ENCODE assay signal across 8 cellular contexts in the genomic region with DNA sequence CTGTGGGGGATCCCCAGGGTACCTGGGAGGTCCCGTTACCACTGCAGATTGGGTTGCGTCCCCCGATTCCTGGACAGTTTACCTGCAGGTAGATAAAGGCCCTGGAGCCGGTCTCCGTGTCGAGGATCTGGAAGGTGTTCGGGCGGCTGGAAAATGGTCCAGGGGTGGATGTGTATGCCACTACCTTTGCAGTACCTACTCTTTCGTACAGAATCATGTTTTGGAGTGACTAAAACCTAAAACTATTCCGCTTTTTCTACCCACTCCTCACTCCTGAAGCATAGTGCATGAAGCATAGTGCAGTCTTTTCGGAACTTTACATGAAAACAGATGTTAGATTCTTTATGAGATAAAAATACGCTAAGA. TPM values are rescaled to one million over a fixed set of nuclear protein-coding genes. Genes with fewer than 3 reads are reported as not detected.
DNase-seq lines count a peak whose midpoint lies in the region; ATAC-seq lines count a peak whose summit lies in the region.

No MANE protein-coding gene starts in this region.

- no peak for DNase-seq in CD4-positive, alpha-beta memory T cell
- DNase-seq in caudate nucleus (lab: John Stamatoyannopoulos, UW) (peak in 4 of 61 donors; percentile 42 to 76 (median 50)), mesenchymal stem cell (no peak), aorta (no peak), COLO829 (ENCODE audit: low spot score) (no peak)
- no peak for DNase-seq in stimulated activated CD4-positive, alpha-beta T cell treated with anti-CD3 and anti-CD28 coated beads, Interleukin-15, amount 100 ng/mL, for 24 hours

- peak overlapping the region; percentile 54 for H4K91ac ChIP-seq in mesenchymal stem cell (ENCODE audit: low read length)

- H3K4me3 ChIP-seq in CD4-positive, alpha-beta memory T cell (ENCODE audit: low read length in 2 of 2), result peak overlapping the region; percentile 87 to 99
- H3K4me3 ChIP-seq in HUES6 (ENCODE audit: low read depth, low read length) (peak overlapping the region; percentile 96), mesenchymal stem cell (ENCODE audit: insufficient read depth in 1 of 2, low read depth in 1 of 2, low read length in 2 of 2) (peak overlapping the region; percentile 85 to 92), aorta (ENCODE audit: low read length in 2 of 2) (peak overlapping the region; percentile 82 to 83)

- H3K27me3 Mint-ChIP-seq in CD4-positive, alpha-beta memory T cell, result no peaks in the 10 kb centered on the region

- WGBS in mesenchymal stem cell, result 0% methylated on average over 3 of the region's 12 CpGs
- 0 to 1% methylated on average over 12 of the region's 12 CpGs for WGBS in aorta, 2 donors

- peaks cover 0 to 24% of the 10 kb centered on the region in 2 donors for H3K36me3 Mint-ChIP-seq in CD4-positive, alpha-beta memory T cell

- H3K4me2 ChIP-seq in mesenchymal stem cell (ENCODE audit: low read length, poor library complexity, severe bottlenecking), result peak overlapping the region; percentile 56

- intact Hi-C loops in CD4-positive, alpha-beta memory T cell (cut with micrococcal nuclease), result loop anchor here (1.0 to 10.0 kb wide), 6 partner anchors 139 to 1207 kb away; a partner anchor contains a TSS
- intact Hi-C loops in aorta (cut with DNase I), result no loop called here

- H2BK5ac ChIP-seq in mesenchymal stem cell (ENCODE audit: low read depth, low read length, poor library complexity, severe bottlenecking), result peak overlapping the region; percentile 84

- no peak overlapping the region for H2BK15ac ChIP-seq in mesenchymal stem cell (ENCODE audit: low read depth, poor library complexity, severe bottlenecking)

- no peaks in the 10 kb centered on the region for H3K27me3 ChIP-seq in CD4-positive, alpha-beta memory T cell (ENCODE audit: insufficient read depth, low read length)
- H3K27me3 ChIP-seq in HUES6 (ENCODE audit: control insufficient read depth, insufficient read depth, low read length) (no peaks in the 10 kb centered on the region), mesenchymal stem cell (ENCODE audit: control insufficient read depth in 1 of 2, insufficient read depth in 1 of 2, low read length in 2 of 2) (no peaks in the 10 kb centered on the region), aorta (ENCODE audit: control insufficient read depth in 1 of 2, insufficient read depth in 2 of 2, low read length in 1 of 2) (no peaks in the 10 kb centered on the region)

- no peak overlapping the region for H2BK120ac ChIP-seq in mesenchymal stem cell (ENCODE audit: low read depth, low read length)

- peak overlapping the region in 1 of 2 experiments; percentile 33 for H3K4ac ChIP-seq in mesenchymal stem cell (ENCODE audit: low read depth in 1 of 2, low read length in 2 of 2)

- H3K4me3 Mint-ChIP-seq in CD4-positive, alpha-beta memory T cell, result peak overlapping the region in 6 of 8 donors; percentile 98 to 100 (median 100)

- ATAC-seq in aorta (ENCODE audit: low FRiP score) (no peak), GM19324 (IDR thresholded peaks at IDR 0.05; ENCODE audit: low FRiP score, unreplicated experiment) (no peak)

- H3K4me1 Mint-ChIP-seq in CD4-positive, alpha-beta memory T cell, result peaks cover 0 to 23% (median 17%) of the 10 kb centered on the region in 4 donors

- H2AFZ ChIP-seq in mesenchymal stem cell (ENCODE audit: low read depth, low read length), result peak overlapping the region; percentile 78

- H3K9ac ChIP-seq in HUES6 (ENCODE audit: low read length) (peak overlapping the region; percentile 89), mesenchymal stem cell (ENCODE audit: low read length) (peak overlapping the region; percentile 99)

- H3K14ac ChIP-seq in mesenchymal stem cell (ENCODE audit: low read length in 2 of 2), result no peak overlapping the region

- H3K9me3 Mint-ChIP-seq in CD4-positive, alpha-beta memory T cell, result peaks cover 0 to 3% (median 0%) of the 10 kb centered on the region in 8 donors

- H3K4me1 ChIP-seq in CD4-positive, alpha-beta memory T cell (ENCODE audit: insufficient read depth, low read length), result peaks cover 55% of the 10 kb centered on the region
- H3K4me1 ChIP-seq in HUES6 (ENCODE audit: control insufficient read depth, insufficient read depth, low read length) (peaks cover 10% of the 10 kb centered on the region), mesenchymal stem cell (ENCODE audit: control insufficient read depth, insufficient read depth, low read depth, low read length) (peaks cover 4% of the 10 kb centered on the region), aorta (ENCODE audit: control insufficient read depth in 1 of 2, insufficient read depth in 2 of 2, low read length in 2 of 2) (peaks cover 2 to 10% of the 10 kb centered on the region in 2 donors)

- peak overlapping the region; percentile 89 for H4K8ac ChIP-seq in mesenchymal stem cell (ENCODE audit: low read length)

- H3K18ac ChIP-seq in mesenchymal stem cell (ENCODE audit: low read depth in 1 of 2, low read length in 2 of 2), result peak overlapping the region; percentile 72 to 82

- H3K27ac ChIP-seq in CD4-positive, alpha-beta memory T cell (ENCODE audit: low read depth, low read length), result peak overlapping the region; percentile 89
- peak overlapping the region; percentile 67; the same call in 1 of the 2 replicates for H3K27ac ChIP-seq in HUES6 (ENCODE audit: low read depth, low read length)
- peak overlapping the region; percentile 92 for H3K27ac ChIP-seq in caudate nucleus (ENCODE audit: low read depth, low read length)
- H3K27ac ChIP-seq in mesenchymal stem cell (ENCODE audit: low read length, poor library complexity, severe bottlenecking), result peak overlapping the region; percentile 58
- H3K27ac ChIP-seq in aorta (ENCODE audit: low read depth in 1 of 2, low read length in 2 of 2), result peak overlapping the region in 1 of 2 donors; percentile 70

- H3K9me3 ChIP-seq in CD4-positive, alpha-beta memory T cell (ENCODE audit: control insufficient read depth in 1 of 2, low read length in 2 of 2), result no peaks in the 10 kb centered on the region
- no peaks in the 10 kb centered on the region for H3K9me3 ChIP-seq in HUES6 (ENCODE audit: control insufficient read depth, insufficient read depth, low read depth, low read length)
- H3K9me3 ChIP-seq in mesenchymal stem cell (ENCODE audit: control insufficient read depth, low read length), result no peaks in the 10 kb centered on the region
- H3K9me3 ChIP-seq in aorta (ENCODE audit: control insufficient read depth, low read length), result no peaks in the 10 kb centered on the region

- no peaks in the 10 kb centered on the region for H3K36me3 ChIP-seq in CD4-positive, alpha-beta memory T cell (ENCODE audit: insufficient read depth, low read length)
- peaks cover 20% of the 10 kb centered on the region for H3K36me3 ChIP-seq in HUES6 (ENCODE audit: control insufficient read depth, insufficient read depth, low read length)
- peaks cover 0 to 25% of the 10 kb centered on the region in 2 experiments for H3K36me3 ChIP-seq in mesenchymal stem cell (ENCODE audit: control insufficient read depth in 1 of 2, insufficient read depth in 2 of 2, low read depth in 1 of 2, low read length in 2 of 2)
- H3K36me3 ChIP-seq in aorta (ENCODE audit: control insufficient read depth in 1 of 2, insufficient read depth in 2 of 2, low read length in 1 of 2), result no peaks in the 10 kb centered on the region

- no peak overlapping the region for H2AK5ac ChIP-seq in mesenchymal stem cell (ENCODE audit: low read length, severe bottlenecking)

- H2BK12ac ChIP-seq in mesenchymal stem cell (ENCODE audit: low read length in 2 of 2), result no peak overlapping the region

- no peak overlapping the region for H3K23ac ChIP-seq in mesenchymal stem cell (ENCODE audit: low read length in 2 of 2)

- POLR2A ChIA-PET in CD4-positive, alpha-beta memory T cell (lab: Charles Lee; ENCODE audit: partially characterized antibody), result interaction anchor here (0.7 to 2.2 kb wide), 6 partner anchors 15 to 357 kb away, joined by 3 to 22 read pairs (median 5); a partner anchor contains a TSS

- peaks cover 6% of the 10 kb centered on the region for H3K79me1 ChIP-seq in mesenchymal stem cell (replicated peaks; ENCODE audit: low read length, poor library complexity, severe bottlenecking)

- CTCF ChIA-PET in CD4-positive, alpha-beta memory T cell (lab: Charles Lee; ENCODE audit: partially characterized antibody), result interaction anchor here (1.2 kb wide), 1 partner anchor 219 kb away, joined by 4 read pairs; no protein-coding TSS in a partner anchor

- peak overlapping the region; percentile 97 to 100 (median 100) for H3K27ac Mint-ChIP-seq in CD4-positive, alpha-beta memory T cell

RNA-seq across cellular contexts. Expression of a gene that starts 0.4 kb away (rescaled TPM):
- total RNA-seq in CD4-positive, alpha-beta memory T cell, result 10 to 100 TPM; 60.8 to 61.4 TPM
- 10 to 100 TPM; 12.3 to 23.3 TPM for polyA plus RNA-seq in CD4-positive, alpha-beta memory T cell
- 27.2 TPM for polyA plus RNA-seq in mesenchymal stem cell (2013, experiment 1 of 2)
- polyA plus RNA-seq in mesenchymal stem cell (2013, experiment 2 of 2), result 27.3 TPM
- 10 to 100 TPM; 26.3 to 28.9 TPM for total RNA-seq in aorta
- polyA plus RNA-seq in aorta, result 10 to 100 TPM; 10.6 to 19.7 TPM
